In genomic region chr16:21156767-21157467, GRCh38 we compare ENCODE assay signal across 8 cellular contexts.
A peak's percentile ranks its signal among the peaks of the same experiment; 100 is the strongest.
DNase-seq lines count a peak whose midpoint lies in the region; ATAC-seq and TF ChIP-seq lines count a peak whose summit lies in the region.

No MANE protein-coding gene starts in this region.

- H3K4me1 Mint-ChIP-seq in activated naive CD4-positive, alpha-beta T cell treated with anti-CD3 and anti-CD28 coated beads, Interleukin-2, amount 50 U/mL, for 24 hours = peaks cover 33% of the 10 kb centered on the region
- peaks cover 22% of the 10 kb centered on the region for H3K4me1 Mint-ChIP-seq in activated naive CD4-positive, alpha-beta T cell treated with anti-CD3 and anti-CD28 coated beads, Interleukin-2, amount 10 ng/mL, durations not matched to agents 7 days and 5 days
- H3K4me1 Mint-ChIP-seq in nephron = peaks cover 30% of the 10 kb centered on the region

- H3K4me3 Mint-ChIP-seq in activated naive CD4-positive, alpha-beta T cell treated with anti-CD3 and anti-CD28 coated beads, Interleukin-2, amount 50 U/mL, for 24 hours = peak overlapping the region; percentile 15
- H3K4me3 Mint-ChIP-seq in activated naive CD4-positive, alpha-beta T cell treated with anti-CD3 and anti-CD28 coated beads, Interleukin-2, amount 10 ng/mL, durations not matched to agents 7 days and 5 days = no peak overlapping the region
- peak overlapping the region; percentile 51 to 77 (median 74) for H3K4me3 Mint-ChIP-seq in nephron

- no peak for DNase-seq in activated naive CD4-positive, alpha-beta T cell treated with anti-CD3 and anti-CD28 coated beads, Interleukin-2, amount 10 ng/mL, durations not matched to agents 7 days and 5 days
- DNase-seq in NB4 (ENCODE audit: low read depth) = peak; percentile 40
- peak; percentile 94 for DNase-seq in fibroblast of peridontal ligament (ENCODE audit: extremely low read depth)

- no peak for TF ChIP-seq POLR2A in NB4 (IDR thresholded peaks at IDR 0.05; ENCODE audit: extremely low read depth, insufficient read length)

- no peaks in the 10 kb centered on the region for H3K36me3 Mint-ChIP-seq in activated naive CD4-positive, alpha-beta T cell treated with anti-CD3 and anti-CD28 coated beads, Interleukin-2, amount 50 U/mL, for 24 hours
- H3K36me3 Mint-ChIP-seq in activated naive CD4-positive, alpha-beta T cell treated with anti-CD3 and anti-CD28 coated beads, Interleukin-2, amount 10 ng/mL, durations not matched to agents 7 days and 5 days = peaks cover 9% of the 10 kb centered on the region
- peaks cover 10% of the 10 kb centered on the region for H3K36me3 Mint-ChIP-seq in nephron (ENCODE audit: low read depth)

- no peak overlapping the region for H3K4me3 ChIP-seq in NB4 (ENCODE audit: low read depth, low read length)

- TF ChIP-seq CTCF in NB4 (IDR thresholded peaks at IDR 0.05; ENCODE audit: low read depth, low read length) = peak; percentile 50
- peak; percentile 51 to 64 (median 62) for TF ChIP-seq CTCF in nephron (IDR thresholded peaks at IDR 0.05; ENCODE audit: unreplicated experiment in 3 of 3)

- H3K9me3 Mint-ChIP-seq in activated naive CD4-positive, alpha-beta T cell treated with anti-CD3 and anti-CD28 coated beads, Interleukin-2, amount 50 U/mL, for 24 hours = no peaks in the 10 kb centered on the region
- no peaks in the 10 kb centered on the region for H3K9me3 Mint-ChIP-seq in activated naive CD4-positive, alpha-beta T cell treated with anti-CD3 and anti-CD28 coated beads, Interleukin-2, amount 10 ng/mL, durations not matched to agents 7 days and 5 days
- no peaks in the 10 kb centered on the region for H3K9me3 Mint-ChIP-seq in nephron

- ATAC-seq in SK-N-SH treated with all-trans-retinoic acid at 6 μM for 48 hours (peak; percentile 51), GM18870 (IDR thresholded peaks at IDR 0.05; ENCODE audit: unreplicated experiment) (no peak), GM21367 (IDR thresholded peaks at IDR 0.05; ENCODE audit: unreplicated experiment) (no peak)

- no peaks in the 10 kb centered on the region for H3K27me3 Mint-ChIP-seq in activated naive CD4-positive, alpha-beta T cell treated with anti-CD3 and anti-CD28 coated beads, Interleukin-2, amount 50 U/mL, for 24 hours
- peaks cover 14% of the 10 kb centered on the region for H3K27me3 Mint-ChIP-seq in activated naive CD4-positive, alpha-beta T cell treated with anti-CD3 and anti-CD28 coated beads, Interleukin-2, amount 10 ng/mL, durations not matched to agents 7 days and 5 days
- peaks cover 12% of the 10 kb centered on the region for H3K27me3 Mint-ChIP-seq in nephron (ENCODE audit: low read depth)

- H3K27ac Mint-ChIP-seq in activated naive CD4-positive, alpha-beta T cell treated with anti-CD3 and anti-CD28 coated beads, Interleukin-2, amount 50 U/mL, for 24 hours = no peak overlapping the region
- no peak overlapping the region for H3K27ac Mint-ChIP-seq in activated naive CD4-positive, alpha-beta T cell treated with anti-CD3 and anti-CD28 coated beads, Interleukin-2, amount 10 ng/mL, durations not matched to agents 7 days and 5 days
- no peak overlapping the region for H3K27ac Mint-ChIP-seq in nephron

- CTCF ChIA-PET in activated naive CD4-positive, alpha-beta T cell treated with anti-CD3 and anti-CD28 coated beads, Interleukin-2, amount 10 ng/mL, durations not matched to agents 7 days and 5 days (lab: Charles Lee) = interaction anchor here (0.6 to 2.8 kb wide), 9 partner anchors 10 to 1162 kb away, joined by 3 to 10 read pairs (median 3); partner anchors contain the start of gene CRYM

TF ChIP-seq in SK-N-SH treated with all-trans-retinoic acid at 6 μM for 48 hours, 23 proteins besides CTCF, POLR2A, EP300 and RAD21:
- TF ChIP-seq CSRNP3 (CRISPR knock-in tag; IDR thresholded peaks at IDR 0.05) = no peak
- no peak for TF ChIP-seq BACH2 (CRISPR knock-in tag; IDR thresholded peaks at IDR 0.05; ENCODE audit: borderline replicate concordance)
- TF ChIP-seq, protein P1, sequence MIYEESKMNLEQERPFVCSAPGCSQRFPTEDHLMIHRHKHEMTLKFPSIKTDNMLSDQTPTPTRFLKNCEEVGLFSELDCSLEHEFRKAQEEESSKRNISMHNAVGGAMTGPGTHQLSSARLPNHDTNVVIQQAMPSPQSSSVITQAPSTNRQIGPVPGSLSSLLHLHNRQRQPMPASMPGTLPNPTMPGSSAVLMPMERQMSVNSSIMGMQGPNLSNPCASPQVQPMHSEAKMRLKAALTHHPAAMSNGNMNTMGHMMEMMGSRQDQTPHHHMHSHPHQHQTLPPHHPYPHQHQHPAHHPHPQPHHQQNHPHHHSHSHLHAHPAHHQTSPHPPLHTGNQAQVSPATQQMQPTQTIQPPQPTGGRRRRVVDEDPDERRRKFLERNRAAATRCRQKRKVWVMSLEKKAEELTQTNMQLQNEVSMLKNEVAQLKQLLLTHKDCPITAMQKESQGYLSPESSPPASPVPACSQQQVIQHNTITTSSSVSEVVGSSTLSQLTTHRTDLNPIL (CRISPR knock-in tag; IDR thresholded peaks at IDR 0.05; ENCODE audit: low read depth) = no peak
